In the genomic region with DNA sequence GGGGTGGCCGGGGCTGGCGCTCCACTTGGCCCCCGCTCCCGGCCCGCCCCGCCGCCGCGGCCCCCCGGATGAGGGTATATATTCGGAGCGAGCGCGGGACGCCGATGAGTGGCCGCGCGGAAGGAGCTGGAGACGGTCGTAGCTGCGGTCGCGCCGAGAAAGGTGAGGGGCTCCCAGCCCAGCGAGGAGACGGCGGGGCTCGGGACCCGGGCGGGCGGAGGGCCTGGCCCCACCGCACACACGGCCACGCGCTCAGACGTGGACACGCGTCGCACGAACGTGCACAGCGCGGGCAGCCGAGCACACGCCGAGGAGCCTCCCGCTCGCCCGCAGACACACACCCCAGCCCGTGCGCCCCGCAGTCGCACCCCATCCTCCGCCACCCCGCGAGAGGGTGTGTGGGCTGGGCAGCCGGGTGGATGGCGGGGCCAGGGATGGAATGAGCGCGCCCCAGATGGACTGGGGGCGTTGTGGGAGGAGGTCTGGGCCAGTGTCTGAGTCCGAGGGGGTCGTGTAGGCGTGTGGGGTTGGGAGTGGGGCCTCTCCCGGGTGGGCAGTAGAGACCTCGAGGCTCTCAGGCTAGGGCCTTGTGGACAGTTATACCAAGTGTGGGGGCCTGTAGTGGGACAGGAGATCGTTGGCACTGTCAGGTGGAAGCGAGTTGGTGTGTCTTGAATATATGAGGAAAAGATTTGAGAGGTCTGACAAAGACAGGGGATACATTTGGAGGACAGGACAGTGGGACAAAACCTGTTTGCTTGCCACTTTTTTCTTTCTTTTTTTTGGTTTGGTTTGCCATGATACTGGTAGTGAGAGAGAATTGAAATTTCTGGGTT, we compare ENCODE assay signal across 1 cellular context.
TF ChIP-seq lines count a peak whose summit lies in the region.

Gene UAP1, plus strand, starts transcription at position 107 of the 836 bp plus-strand sequence. CDS start 4,347 bp downstream, outside the sequence.

TF ChIP-seq in HepG2, 621 proteins besides CTCF, POLR2A, EP300 and RAD21 (continued from another document and continues in another):
- no peak for TF ChIP-seq LCORL (IDR thresholded peaks at IDR 0.05)
- peak; percentile 39; the same call in 1 of the 2 replicates for TF ChIP-seq LCORL (CRISPR knock-in tag; IDR thresholded peaks at IDR 0.05)
- TF ChIP-seq ZSCAN20 (CRISPR knock-in tag; IDR thresholded peaks at IDR 0.05; ENCODE audit: borderline replicate concordance) = no peak
- no peak for TF ChIP-seq SETDB1 (CRISPR knock-in tag; IDR thresholded peaks at IDR 0.05; ENCODE audit: borderline replicate concordance)
- TF ChIP-seq ARNTL (CRISPR knock-in tag; IDR thresholded peaks at IDR 0.05) = no peak
- TF ChIP-seq SNAI1 (CRISPR knock-in tag; IDR thresholded peaks at IDR 0.05; ENCODE audit: borderline replicate concordance) = no peak
- no peak for TF ChIP-seq ZNF264 (CRISPR knock-in tag; IDR thresholded peaks at IDR 0.05)
- TF ChIP-seq HINFP (CRISPR knock-in tag; IDR thresholded peaks at IDR 0.05; ENCODE audit: low read depth) = no peak; the same call in 1 of the 2 replicates
- TF ChIP-seq SNAPC4 (CRISPR knock-in tag; IDR thresholded peaks at IDR 0.05) = no peak
- TF ChIP-seq, protein P1, sequence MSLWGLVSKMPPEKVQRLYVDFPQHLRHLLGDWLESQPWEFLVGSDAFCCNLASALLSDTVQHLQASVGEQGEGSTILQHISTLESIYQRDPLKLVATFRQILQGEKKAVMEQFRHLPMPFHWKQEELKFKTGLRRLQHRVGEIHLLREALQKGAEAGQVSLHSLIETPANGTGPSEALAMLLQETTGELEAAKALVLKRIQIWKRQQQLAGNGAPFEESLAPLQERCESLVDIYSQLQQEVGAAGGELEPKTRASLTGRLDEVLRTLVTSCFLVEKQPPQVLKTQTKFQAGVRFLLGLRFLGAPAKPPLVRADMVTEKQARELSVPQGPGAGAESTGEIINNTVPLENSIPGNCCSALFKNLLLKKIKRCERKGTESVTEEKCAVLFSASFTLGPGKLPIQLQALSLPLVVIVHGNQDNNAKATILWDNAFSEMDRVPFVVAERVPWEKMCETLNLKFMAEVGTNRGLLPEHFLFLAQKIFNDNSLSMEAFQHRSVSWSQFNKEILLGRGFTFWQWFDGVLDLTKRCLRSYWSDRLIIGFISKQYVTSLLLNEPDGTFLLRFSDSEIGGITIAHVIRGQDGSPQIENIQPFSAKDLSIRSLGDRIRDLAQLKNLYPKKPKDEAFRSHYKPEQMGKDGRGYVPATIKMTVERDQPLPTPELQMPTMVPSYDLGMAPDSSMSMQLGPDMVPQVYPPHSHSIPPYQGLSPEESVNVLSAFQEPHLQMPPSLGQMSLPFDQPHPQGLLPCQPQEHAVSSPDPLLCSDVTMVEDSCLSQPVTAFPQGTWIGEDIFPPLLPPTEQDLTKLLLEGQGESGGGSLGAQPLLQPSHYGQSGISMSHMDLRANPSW (CRISPR knock-in tag; IDR thresholded peaks at IDR 0.05; ENCODE audit: borderline replicate concordance) = no peak
- no peak; the same call in 1 of the 2 replicates for TF ChIP-seq AKAP8 (CRISPR knock-in tag; IDR thresholded peaks at IDR 0.05)
- TF ChIP-seq ZSCAN29 (CRISPR knock-in tag; conservative IDR thresholded peaks at IDR 0.05) = no peak
- TF ChIP-seq, protein P2, sequence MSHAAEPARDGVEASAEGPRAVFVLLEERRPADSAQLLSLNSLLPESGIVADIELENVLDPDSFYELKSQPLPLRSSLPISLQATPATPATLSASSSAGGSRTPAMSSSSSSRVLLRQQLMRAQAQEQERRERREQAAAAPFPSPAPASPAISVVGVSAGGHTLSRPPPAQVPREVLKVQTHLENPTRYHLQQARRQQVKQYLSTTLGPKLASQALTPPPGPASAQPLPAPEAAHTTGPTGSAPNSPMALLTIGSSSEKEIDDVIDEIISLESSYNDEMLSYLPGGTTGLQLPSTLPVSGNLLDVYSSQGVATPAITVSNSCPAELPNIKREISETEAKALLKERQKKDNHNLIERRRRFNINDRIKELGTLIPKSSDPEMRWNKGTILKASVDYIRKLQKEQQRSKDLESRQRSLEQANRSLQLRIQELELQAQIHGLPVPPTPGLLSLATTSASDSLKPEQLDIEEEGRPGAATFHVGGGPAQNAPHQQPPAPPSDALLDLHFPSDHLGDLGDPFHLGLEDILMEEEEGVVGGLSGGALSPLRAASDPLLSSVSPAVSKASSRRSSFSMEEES (CRISPR knock-in tag; IDR thresholded peaks at IDR 0.05) = no peak
- no peak; the same call in 1 of the 2 replicates for TF ChIP-seq SOX13 (IDR thresholded peaks at IDR 0.05)
- TF ChIP-seq SOX13 (CRISPR knock-in tag; conservative IDR thresholded peaks at IDR 0.05 in 1 of 2, IDR thresholded peaks at IDR 0.05 in 1 of 2) = no peak
- TF ChIP-seq BCL3 (CRISPR knock-in tag; IDR thresholded peaks at IDR 0.05) = peak; percentile 37; the same call in 1 of the 2 replicates
- TF ChIP-seq PLRG1 (conservative IDR thresholded peaks at IDR 0.05) = no peak
- TF ChIP-seq CEBPB (IDR thresholded peaks at IDR 0.05; ENCODE audit: borderline replicate concordance, low read depth, low read length) = no peak
- peak; percentile 57; the same call in 1 of the 2 replicates for TF ChIP-seq ZSCAN31 (CRISPR knock-in tag; IDR thresholded peaks at IDR 0.05; ENCODE audit: low read depth)
- TF ChIP-seq YY1 (IDR thresholded peaks at IDR 0.05; ENCODE audit: insufficient read depth, insufficient replicate concordance, low read depth, low read length) = peak; percentile 31
- TF ChIP-seq PHF8 (CRISPR knock-in tag; IDR thresholded peaks at IDR 0.05) = peak; percentile 73
- TF ChIP-seq ZNF567 (CRISPR knock-in tag; IDR thresholded peaks at IDR 0.05; ENCODE audit: borderline replicate concordance) = no peak
- TF ChIP-seq TEAD3 (CRISPR knock-in tag; optimal IDR thresholded peaks at IDR 0.05; ENCODE audit: borderline replicate concordance) = no peak
- peak; percentile 44 for TF ChIP-seq ZNF883 (CRISPR knock-in tag; IDR thresholded peaks at IDR 0.05; ENCODE audit: not compliant biosample characterization)
- TF ChIP-seq MYNN (CRISPR knock-in tag; IDR thresholded peaks at IDR 0.05; ENCODE audit: low read depth) = no peak
- TF ChIP-seq LBX2 (CRISPR knock-in tag; IDR thresholded peaks at IDR 0.05; ENCODE audit: borderline replicate concordance) = no peak
- no peak for TF ChIP-seq ZFYVE20 (CRISPR knock-in tag; IDR thresholded peaks at IDR 0.05; ENCODE audit: borderline replicate concordance, low read depth)
- TF ChIP-seq, protein P3, sequence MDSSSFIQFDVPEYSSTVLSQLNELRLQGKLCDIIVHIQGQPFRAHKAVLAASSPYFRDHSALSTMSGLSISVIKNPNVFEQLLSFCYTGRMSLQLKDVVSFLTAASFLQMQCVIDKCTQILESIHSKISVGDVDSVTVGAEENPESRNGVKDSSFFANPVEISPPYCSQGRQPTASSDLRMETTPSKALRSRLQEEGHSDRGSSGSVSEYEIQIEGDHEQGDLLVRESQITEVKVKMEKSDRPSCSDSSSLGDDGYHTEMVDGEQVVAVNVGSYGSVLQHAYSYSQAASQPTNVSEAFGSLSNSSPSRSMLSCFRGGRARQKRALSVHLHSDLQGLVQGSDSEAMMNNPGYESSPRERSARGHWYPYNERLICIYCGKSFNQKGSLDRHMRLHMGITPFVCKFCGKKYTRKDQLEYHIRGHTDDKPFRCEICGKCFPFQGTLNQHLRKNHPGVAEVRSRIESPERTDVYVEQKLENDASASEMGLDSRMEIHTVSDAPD (CRISPR knock-in tag; IDR thresholded peaks at IDR 0.05) = no peak
- TF ChIP-seq ZNF614 (CRISPR knock-in tag; IDR thresholded peaks at IDR 0.05; ENCODE audit: borderline replicate concordance) = no peak
- TF ChIP-seq, protein P4, sequence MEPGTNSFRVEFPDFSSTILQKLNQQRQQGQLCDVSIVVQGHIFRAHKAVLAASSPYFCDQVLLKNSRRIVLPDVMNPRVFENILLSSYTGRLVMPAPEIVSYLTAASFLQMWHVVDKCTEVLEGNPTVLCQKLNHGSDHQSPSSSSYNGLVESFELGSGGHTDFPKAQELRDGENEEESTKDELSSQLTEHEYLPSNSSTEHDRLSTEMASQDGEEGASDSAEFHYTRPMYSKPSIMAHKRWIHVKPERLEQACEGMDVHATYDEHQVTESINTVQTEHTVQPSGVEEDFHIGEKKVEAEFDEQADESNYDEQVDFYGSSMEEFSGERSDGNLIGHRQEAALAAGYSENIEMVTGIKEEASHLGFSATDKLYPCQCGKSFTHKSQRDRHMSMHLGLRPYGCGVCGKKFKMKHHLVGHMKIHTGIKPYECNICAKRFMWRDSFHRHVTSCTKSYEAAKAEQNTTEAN (CRISPR knock-in tag; conservative IDR thresholded peaks at IDR 0.05) = no peak
- TF ChIP-seq MEIS1 (CRISPR knock-in tag; IDR thresholded peaks at IDR 0.05; ENCODE audit: borderline replicate concordance) = peak; percentile 59; the same call in 1 of the 2 replicates
- TF ChIP-seq TSC22D2 (CRISPR knock-in tag; IDR thresholded peaks at IDR 0.05; ENCODE audit: borderline replicate concordance) = no peak
- no peak for TF ChIP-seq KAT2B (IDR thresholded peaks at IDR 0.05; ENCODE audit: borderline replicate concordance, low read depth, low read length)
